ENCODE assay signal across 8 cellular contexts in the genomic region with DNA sequence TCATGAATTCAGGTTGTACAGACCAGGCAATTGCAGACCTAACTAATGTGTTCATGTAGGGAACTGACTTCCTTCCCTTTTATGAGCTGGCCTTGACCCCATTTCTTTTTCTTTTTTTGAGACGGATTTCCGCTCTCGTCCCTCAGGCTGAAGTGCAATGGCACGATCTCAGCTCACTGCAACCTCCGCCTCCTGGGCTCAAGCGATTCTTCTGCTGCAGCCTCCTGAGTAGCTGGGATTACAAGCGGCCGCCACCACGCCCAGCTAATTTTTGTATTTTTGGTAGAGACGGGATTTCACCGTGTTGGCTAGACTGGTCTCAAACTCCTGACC. TPM values are rescaled to one million over a fixed set of nuclear protein-coding genes. Genes with fewer than 3 reads are reported as not detected.
DNase-seq lines count a peak whose midpoint lies in the region; ATAC-seq and TF ChIP-seq lines count a peak whose summit lies in the region.
"Not testable (repeated sequence)": the region's sequence is repeated elsewhere in the genome, so short reads cannot be mapped to it uniquely, and the experiment has no call there.

No MANE protein-coding gene starts in this region.

- DNase-seq in KBM-7, result peak; percentile 25
- not testable (repeated sequence) for DNase-seq in activated B cell treated with CpG ODN at 0.5 μM for 24 hours; activated naive CD8-positive, alpha-beta T cell treated with anti-CD3 and anti-CD28 coated beads, Interleukin-2, amount 50 U/mL, for 24 hours; endodermal cell; osteocyte (ENCODE audit: extremely low spot score, unreplicated experiment); thoracic aorta (ENCODE audit: low spot score)

- H3K36me3 Mint-ChIP-seq in activated B cell treated with CpG ODN at 0.5 μM for 24 hours (ENCODE audit: low read depth) (peaks cover 46% of the 10 kb centered on the region), endodermal cell (ENCODE audit: low read depth) (peaks cover 50% of the 10 kb centered on the region), osteocyte (ENCODE audit: unreplicated experiment) (peaks cover 25% of the 10 kb centered on the region)
- peaks cover 34% of the 10 kb centered on the region for H3K36me3 Mint-ChIP-seq in activated naive CD8-positive, alpha-beta T cell treated with anti-CD3 and anti-CD28 coated beads, Interleukin-2, amount 50 U/mL, for 24 hours (ENCODE audit: low read depth)

- peaks cover 32 to 58% (median 45%) of the 10 kb centered on the region in 10 experiments for H3K4me1 ChIP-seq in BLaER1 treated with 17β-estradiol and CSF1 and Interleukin-3, amounts not matched to agents 10 nM and 100 nM
- not testable (repeated sequence) for H3K4me1 ChIP-seq in endodermal cell (ENCODE audit: control insufficient read depth, insufficient read depth, low read length)
- H3K4me1 ChIP-seq in thoracic aorta (ENCODE audit: control insufficient read depth in 1 of 2, low read depth in 2 of 2), result peaks cover 20 to 73% of the 10 kb centered on the region in 2 donors

- H3K4me3 Mint-ChIP-seq in activated B cell treated with CpG ODN at 0.5 μM for 24 hours (peak overlapping the region; percentile 86), endodermal cell (peak overlapping the region; percentile 5), osteocyte (ENCODE audit: unreplicated experiment) (peak overlapping the region; percentile 44)
- peak overlapping the region; percentile 82 for H3K4me3 Mint-ChIP-seq in activated naive CD8-positive, alpha-beta T cell treated with anti-CD3 and anti-CD28 coated beads, Interleukin-2, amount 50 U/mL, for 24 hours

- not testable (repeated sequence) for H3K27me3 ChIP-seq in BLaER1 treated with 17β-estradiol and CSF1 and Interleukin-3, amounts not matched to agents 10 nM and 100 nM; endodermal cell (ENCODE audit: control insufficient read depth, insufficient read depth, low read length, poor library complexity, severe bottlenecking); layer of hippocampus (ENCODE audit: control insufficient read depth, insufficient read depth, low read length); thoracic aorta (replicated peaks; ENCODE audit: insufficient read depth)

- ATAC-seq in activated B cell treated with CpG ODN at 0.5 μM for 24 hours (ENCODE audit: low read depth); activated naive CD8-positive, alpha-beta T cell treated with anti-CD3 and anti-CD28 coated beads, Interleukin-2, amount 50 U/mL, for 24 hours; thoracic aorta (ENCODE audit: insufficient number of reproducible peaks, low FRiP score, low read depth): not testable (repeated sequence)

- H3K9ac ChIP-seq in BLaER1 treated with 17β-estradiol and CSF1 and Interleukin-3, amounts not matched to agents 10 nM and 100 nM, result peak overlapping the region in 8 of 11 experiments; percentile 7 to 98 (median 91); a peak in 10 of 22 replicates
- H3K9ac ChIP-seq in endodermal cell (ENCODE audit: extremely low read depth, low read length, poor library complexity, severe bottlenecking), result not testable (repeated sequence)

- H3K27ac ChIP-seq in BLaER1 treated with 17β-estradiol and CSF1 and Interleukin-3, amounts not matched to agents 10 nM and 100 nM; endodermal cell (ENCODE audit: low read depth, low read length): not testable (repeated sequence)
- peak overlapping the region; percentile 80 for H3K27ac ChIP-seq in layer of hippocampus (ENCODE audit: low read depth, low read length)
- H3K27ac ChIP-seq in thoracic aorta, result peak overlapping the region; percentile 80 to 89

- POLR2A ChIA-PET in activated B cell treated with CpG ODN at 0.5 μM for 24 hours (lab: Charles Lee), result interaction anchor here (0.6 to 2.0 kb wide), 6 partner anchors 23 to 158 kb away, joined by 5 to 13 read pairs (median 6); a partner anchor contains a TSS

- intact Hi-C loops in activated B cell treated with CpG ODN at 0.5 μM for 24 hours (cut with micrococcal nuclease), result not testable (repeated sequence)

- in situ Hi-C loops in KBM-7 (cut with MboI; ENCODE audit: low pct_unique_long_range_greater_than_20kb, low sequenced_read_pairs), result not testable (repeated sequence)

- H3K9me3 Mint-ChIP-seq in activated B cell treated with CpG ODN at 0.5 μM for 24 hours; activated naive CD8-positive, alpha-beta T cell treated with anti-CD3 and anti-CD28 coated beads, Interleukin-2, amount 50 U/mL, for 24 hours; endodermal cell; osteocyte (ENCODE audit: unreplicated experiment): not testable (repeated sequence)

- not testable (repeated sequence) for H3K27ac Mint-ChIP-seq in activated B cell treated with CpG ODN at 0.5 μM for 24 hours; activated naive CD8-positive, alpha-beta T cell treated with anti-CD3 and anti-CD28 coated beads, Interleukin-2, amount 50 U/mL, for 24 hours; endodermal cell; osteocyte (ENCODE audit: unreplicated experiment)

- CTCF ChIA-PET in activated B cell treated with CpG ODN at 0.5 μM for 24 hours (lab: Charles Lee), result interaction anchor here (0.5 to 0.9 kb wide), 2 partner anchors 77 to 137 kb away, joined by 3 to 4 read pairs; no protein-coding TSS in a partner anchor

- not testable (repeated sequence) for H3K27me3 Mint-ChIP-seq in activated B cell treated with CpG ODN at 0.5 μM for 24 hours; activated naive CD8-positive, alpha-beta T cell treated with anti-CD3 and anti-CD28 coated beads, Interleukin-2, amount 50 U/mL, for 24 hours; endodermal cell (ENCODE audit: insufficient read depth); osteocyte (ENCODE audit: unreplicated experiment)

- peak overlapping the region in 1 of 10 experiments; percentile 73; a peak in 1 of 20 replicates for H3K4me3 ChIP-seq in BLaER1 treated with 17β-estradiol and CSF1 and Interleukin-3, amounts not matched to agents 10 nM and 100 nM
- H3K4me3 ChIP-seq in endodermal cell (ENCODE audit: low read length), result not testable (repeated sequence)
- H3K4me3 ChIP-seq in thoracic aorta, result peak overlapping the region; percentile 80

- H3K4me1 Mint-ChIP-seq in activated B cell treated with CpG ODN at 0.5 μM for 24 hours (peaks cover 24% of the 10 kb centered on the region), endodermal cell (peaks cover 19% of the 10 kb centered on the region), osteocyte (ENCODE audit: unreplicated experiment) (peaks cover 24% of the 10 kb centered on the region)
- H3K4me1 Mint-ChIP-seq in activated naive CD8-positive, alpha-beta T cell treated with anti-CD3 and anti-CD28 coated beads, Interleukin-2, amount 50 U/mL, for 24 hours, result peaks cover 35% of the 10 kb centered on the region

- TF ChIP-seq CTCF in activated B cell treated with CpG ODN at 0.5 μM for 24 hours (IDR thresholded peaks at IDR 0.05); endodermal cell (conservative IDR thresholded peaks at IDR 0.05); osteocyte (IDR thresholded peaks at IDR 0.05); thoracic aorta (IDR thresholded peaks at IDR 0.05): not testable (repeated sequence)

- 94% methylated on average over 8 to 11 of the region's 11 CpGs for WGBS in endodermal cell (ENCODE audit: insufficient coverage in 1 of 2, insufficient read length in 1 of 2), 2 experiments

- peaks cover 54 to 61% (median 57%) of the 10 kb centered on the region in 11 experiments for H3K36me3 ChIP-seq in BLaER1 treated with 17β-estradiol and CSF1 and Interleukin-3, amounts not matched to agents 10 nM and 100 nM
- H3K36me3 ChIP-seq in endodermal cell (ENCODE audit: control insufficient read depth, insufficient read depth, low read length) (peaks cover 56% of the 10 kb centered on the region), thoracic aorta (peaks cover 41% of the 10 kb centered on the region)

- H4K20me1 ChIP-seq in BLaER1 treated with 17β-estradiol and CSF1 and Interleukin-3, amounts not matched to agents 10 nM and 100 nM, result peaks cover 28 to 67% (median 62%) of the 10 kb centered on the region in 11 experiments; a peak in 20 of 22 replicates

- not testable (repeated sequence) for H3K9me3 ChIP-seq in BLaER1 treated with 17β-estradiol and CSF1 and Interleukin-3, amounts not matched to agents 10 nM and 100 nM (replicated peaks in 1 of 11); endodermal cell (ENCODE audit: control insufficient read depth, low read length); thoracic aorta

- H3K4me2 ChIP-seq in BLaER1 treated with 17β-estradiol and CSF1 and Interleukin-3, amounts not matched to agents 10 nM and 100 nM, result peak overlapping the region; percentile 86 to 99 (median 95); a peak in 20 of 22 replicates

RNA-seq across cellular contexts. Expression of a gene that starts 7.1 kb away (rescaled TPM):
- total RNA-seq in activated B cell treated with CpG ODN at 0.5 μM for 24 hours (29.4 and 36.0 TPM in 2 replicates), endodermal cell (10 to 100 TPM; 43.1 to 44.5 TPM), osteocyte (42.5 and 45.6 TPM in 2 replicates), thoracic aorta (10 to 100 TPM; 34.1 to 42.7 TPM)
- polyA plus RNA-seq in endodermal cell (2013, experiment 1 of 2), result 43.0 TPM
- 46.0 TPM for polyA plus RNA-seq in endodermal cell (2013, experiment 2 of 2)

RNA-seq across cellular contexts. Expression of a gene that starts 26.4 kb away (rescaled TPM):
- total RNA-seq in activated B cell treated with CpG ODN at 0.5 μM for 24 hours, result 43.2 and 48.6 TPM in 2 replicates
- total RNA-seq in endodermal cell, result 10 to 100 TPM; 44.5 to 44.7 TPM
- polyA plus RNA-seq in endodermal cell (2013, experiment 1 of 2), result 20.6 TPM
- 20.9 TPM for polyA plus RNA-seq in endodermal cell (2013, experiment 2 of 2)
- total RNA-seq in osteocyte, result 34.8 and 36.0 TPM in 2 replicates
- 10 to 100 TPM; 15.6 to 25.0 TPM for total RNA-seq in thoracic aorta

RNA-seq across cellular contexts. Expression of a gene that starts 45.4 kb away (rescaled TPM):
- 11.2 and 12.2 TPM in 2 replicates for total RNA-seq in activated B cell treated with CpG ODN at 0.5 μM for 24 hours
- total RNA-seq in endodermal cell, result 1 to 10 TPM; 2.6 TPM
- 1.3 TPM for polyA plus RNA-seq in endodermal cell (2013, experiment 1 of 2)
- 1.2 TPM for polyA plus RNA-seq in endodermal cell (2013, experiment 2 of 2)
- 4.1 and 4.4 TPM in 2 replicates for total RNA-seq in osteocyte
- total RNA-seq in thoracic aorta, result 10 to 100 TPM; 15.9 to 18.1 TPM

Comparison
In these comparisons a context has a peak if more than half of its experiments do, and no peak if none do; other contexts are left out.
1. H3K4me3 Mint-ChIP-seq: peak in every context shown above with its lines; median percentile 86 in activated B cell treated with CpG ODN at 0.5 μM for 24 hours; 82 in activated naive CD8-positive, alpha-beta T cell treated with anti-CD3 and anti-CD28 coated beads, Interleukin-2, amount 50 U/mL, for 24 hours; 44 in osteocyte; 5 in endodermal cell.